In the genomic region with DNA sequence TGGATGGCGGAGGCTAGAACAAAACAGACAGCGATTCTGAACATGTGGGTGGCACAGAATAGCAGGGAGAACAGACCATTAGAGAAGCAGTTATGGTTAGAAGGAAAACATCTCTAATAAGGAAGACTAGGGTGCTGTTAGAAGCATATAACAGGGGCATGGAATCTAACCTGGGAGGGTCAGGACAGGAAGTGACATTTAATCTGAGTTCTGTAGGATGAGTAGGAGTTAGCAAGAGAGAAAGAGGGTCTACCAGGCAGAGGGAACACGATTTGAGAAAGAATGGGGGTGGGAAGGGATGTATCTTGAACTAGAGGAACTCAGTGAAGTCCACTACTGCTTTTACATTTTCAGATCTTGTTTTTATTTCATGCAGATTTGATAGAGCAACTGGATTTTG, we compare ENCODE assay signal across 18 cellular contexts. TPM values are rescaled to one million over a fixed set of nuclear protein-coding genes. Genes with fewer than 3 reads are reported as not detected.
A peak's percentile ranks its signal among the peaks of the same experiment; 100 is the strongest.
DNase-seq lines count a peak whose midpoint lies in the region; ATAC-seq and TF ChIP-seq lines count a peak whose summit lies in the region.
"Had no signal": no experiment of that assay in that cellular context is flagged by ENCODE, and none has a peak within 500 bp of the region (broad histone marks: within the 10 kb centered on the region; RNA-seq: fewer than 3 reads in every experiment).

No MANE protein-coding gene starts in this region.

- no peaks in the 10 kb centered on the region for H3K9me2 ChIP-seq in SK-N-SH

- POLR2A ChIA-PET in SK-N-SH (lab: Yijun Ruan, JAX) = no interaction called here

- CTCF ChIA-PET in SK-N-SH (lab: Yijun Ruan, JAX) = interaction anchor here (0.6 to 26.3 kb wide), 4 partner anchors 12 to 580 kb away, joined by 3 to 383 read pairs (median 20); no protein-coding TSS in a partner anchor

- TF ChIP-seq CTCF in SK-N-SH (IDR thresholded peaks at IDR 0.05) = no peak
- TF ChIP-seq CTCF in nephron (IDR thresholded peaks at IDR 0.05; ENCODE audit: unreplicated experiment in 3 of 3) = no peak
- TF ChIP-seq CTCF in type B pancreatic cell (conservative IDR thresholded peaks at IDR 0.05) = no peak

- H3K79me2 ChIP-seq in SK-N-SH (ENCODE audit: insufficient read depth) = no peaks in the 10 kb centered on the region

- no peak overlapping the region for H3K9ac ChIP-seq in SK-N-SH
- H3K9ac ChIP-seq: BLaER1 had no signal

- peaks cover 31% of the 10 kb centered on the region for H3K36me3 Mint-ChIP-seq in nephron (ENCODE audit: low read depth)
- H3K36me3 Mint-ChIP-seq in type B pancreatic cell = peaks cover 16% of the 10 kb centered on the region

- no peaks in the 10 kb centered on the region for H3K9me3 ChIP-seq in SK-N-SH
- H3K9me3 ChIP-seq: BLaER1, Caco-2, HAP-1 had no signal

- ATAC-seq in SK-N-SH treated with all-trans-retinoic acid at 6 μM for 48 hours = no peak
- ATAC-seq: CD8-positive, alpha-beta T cell had no signal

- peaks cover 0 to 3% of the 10 kb centered on the region in 2 experiments; a peak in 2 of 4 replicates for H3K4me1 ChIP-seq in SK-N-SH (ENCODE audit: control insufficient read depth in 1 of 2, insufficient read depth in 2 of 2, low read depth in 1 of 2, low read length in 1 of 2)
- H3K4me1 ChIP-seq: BLaER1, Caco-2, HAP-1 had no signal

- H4K20me1 ChIP-seq in SK-N-SH (ENCODE audit: insufficient read depth) = no peaks in the 10 kb centered on the region
- H4K20me1 ChIP-seq: BLaER1 had no signal

- H3K27me3 ChIP-seq in SK-N-SH (ENCODE audit: insufficient read depth) = no peaks in the 10 kb centered on the region
- H3K27me3 ChIP-seq: BLaER1 had no signal

- H3F3A ChIP-seq in SK-N-SH (replicated peaks; ENCODE audit: insufficient read depth) = no peaks in the 10 kb centered on the region

- peak overlapping the region; percentile 85 to 93 (median 88) for H3K27ac Mint-ChIP-seq in nephron
- H3K27ac Mint-ChIP-seq in type B pancreatic cell = no peak overlapping the region
- H3K27ac Mint-ChIP-seq: B cell; CD4-positive, CD25-positive, alpha-beta regulatory T cell; CD8-positive, alpha-beta T cell; HFFc6 had no signal

- WGBS in SK-N-SH (ENCODE audit: low lambda C conversion rate) = 79% methylated on average over 3 of the region's 3 CpGs

- H3K27ac ChIP-seq in SK-N-SH (ENCODE audit: low read depth in 2 of 2, low read length in 1 of 2) = peak overlapping the region in 1 of 2 experiments; percentile 17; a peak in 2 of 4 replicates
- H3K27ac ChIP-seq: 22Rv1, BLaER1, C4-2B had no signal

- H2AFZ ChIP-seq in SK-N-SH (ENCODE audit: low read depth) = no peak overlapping the region

- H3K36me3 ChIP-seq in SK-N-SH (replicated peaks in 1 of 2; ENCODE audit: control insufficient read depth in 1 of 2, insufficient read depth in 2 of 2, low read length in 1 of 2) = peaks cover 0 to 4% of the 10 kb centered on the region in 2 experiments
- H3K36me3 ChIP-seq: HAP-1 had no signal

- TF ChIP-seq EP300 in SK-N-SH (IDR thresholded peaks at IDR 0.05; ENCODE audit: borderline replicate concordance in 1 of 2, low read depth in 1 of 2, low read length in 1 of 2) = no peak

- H3K27me3 Mint-ChIP-seq in nephron (ENCODE audit: low read depth) (no peaks in the 10 kb centered on the region), type B pancreatic cell (no peaks in the 10 kb centered on the region)
- H3K27me3 Mint-ChIP-seq: B cell; CD4-positive, CD25-positive, alpha-beta regulatory T cell had no signal

- H3K9me3 Mint-ChIP-seq in nephron (peaks cover 20% of the 10 kb centered on the region), type B pancreatic cell (peaks cover 11% of the 10 kb centered on the region)
- H3K9me3 Mint-ChIP-seq: HFFc6 had no signal

- no peak for TF ChIP-seq RAD21 in SK-N-SH (IDR thresholded peaks at IDR 0.05; ENCODE audit: low read length)

- H3K4me3 Mint-ChIP-seq in nephron (peak overlapping the region in 2 of 3 experiments; percentile 1 to 26), type B pancreatic cell (peak overlapping the region; percentile 3)
- H3K4me3 Mint-ChIP-seq: B cell; CD4-positive, CD25-positive, alpha-beta regulatory T cell; CD8-positive, alpha-beta T cell; HFFc6 had no signal

- H3K4me1 Mint-ChIP-seq in nephron = peaks cover 31% of the 10 kb centered on the region
- H3K4me1 Mint-ChIP-seq in type B pancreatic cell (ENCODE audit: unreplicated experiment) = peaks cover 10% of the 10 kb centered on the region
- H3K4me1 Mint-ChIP-seq: B cell; CD4-positive, CD25-positive, alpha-beta regulatory T cell had no signal

- H3K4me2 ChIP-seq in SK-N-SH = no peak overlapping the region
- H3K4me2 ChIP-seq: BLaER1 had no signal

- DNase-seq in SK-N-SH (no peak), type B pancreatic cell (ENCODE audit: extremely low spot score, unreplicated experiment) (no peak), OCI-M2 (lab: John Stamatoyannopoulos, UW; ENCODE audit: unreplicated experiment) (no peak), inferior parietal cortex (ENCODE audit: extremely low spot score) (no peak)
- DNase-seq: Caco-2; CD4-positive, CD25-positive, alpha-beta regulatory T cell; CD8-positive, alpha-beta T cell; DMS153; DND-41; GOT3; HFFc6 had no signal

- H3K4me3 ChIP-seq in SK-N-SH (ENCODE audit: low read depth in 2 of 2, low read length in 1 of 2) = no peak overlapping the region
- H3K4me3 ChIP-seq: BLaER1, HAP-1 had no signal

TF ChIP-seq in SK-N-SH treated with all-trans-retinoic acid at 6 μM for 48 hours, 23 proteins besides CTCF, POLR2A, EP300 and RAD21 (continues in another document):
- TF ChIP-seq, protein P1, sequence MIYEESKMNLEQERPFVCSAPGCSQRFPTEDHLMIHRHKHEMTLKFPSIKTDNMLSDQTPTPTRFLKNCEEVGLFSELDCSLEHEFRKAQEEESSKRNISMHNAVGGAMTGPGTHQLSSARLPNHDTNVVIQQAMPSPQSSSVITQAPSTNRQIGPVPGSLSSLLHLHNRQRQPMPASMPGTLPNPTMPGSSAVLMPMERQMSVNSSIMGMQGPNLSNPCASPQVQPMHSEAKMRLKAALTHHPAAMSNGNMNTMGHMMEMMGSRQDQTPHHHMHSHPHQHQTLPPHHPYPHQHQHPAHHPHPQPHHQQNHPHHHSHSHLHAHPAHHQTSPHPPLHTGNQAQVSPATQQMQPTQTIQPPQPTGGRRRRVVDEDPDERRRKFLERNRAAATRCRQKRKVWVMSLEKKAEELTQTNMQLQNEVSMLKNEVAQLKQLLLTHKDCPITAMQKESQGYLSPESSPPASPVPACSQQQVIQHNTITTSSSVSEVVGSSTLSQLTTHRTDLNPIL (CRISPR knock-in tag; IDR thresholded peaks at IDR 0.05; ENCODE audit: low read depth) = no peak
- TF ChIP-seq ARNTL (CRISPR knock-in tag; IDR thresholded peaks at IDR 0.05; ENCODE audit: borderline replicate concordance, low read depth) = no peak
- TF ChIP-seq, protein P2, sequence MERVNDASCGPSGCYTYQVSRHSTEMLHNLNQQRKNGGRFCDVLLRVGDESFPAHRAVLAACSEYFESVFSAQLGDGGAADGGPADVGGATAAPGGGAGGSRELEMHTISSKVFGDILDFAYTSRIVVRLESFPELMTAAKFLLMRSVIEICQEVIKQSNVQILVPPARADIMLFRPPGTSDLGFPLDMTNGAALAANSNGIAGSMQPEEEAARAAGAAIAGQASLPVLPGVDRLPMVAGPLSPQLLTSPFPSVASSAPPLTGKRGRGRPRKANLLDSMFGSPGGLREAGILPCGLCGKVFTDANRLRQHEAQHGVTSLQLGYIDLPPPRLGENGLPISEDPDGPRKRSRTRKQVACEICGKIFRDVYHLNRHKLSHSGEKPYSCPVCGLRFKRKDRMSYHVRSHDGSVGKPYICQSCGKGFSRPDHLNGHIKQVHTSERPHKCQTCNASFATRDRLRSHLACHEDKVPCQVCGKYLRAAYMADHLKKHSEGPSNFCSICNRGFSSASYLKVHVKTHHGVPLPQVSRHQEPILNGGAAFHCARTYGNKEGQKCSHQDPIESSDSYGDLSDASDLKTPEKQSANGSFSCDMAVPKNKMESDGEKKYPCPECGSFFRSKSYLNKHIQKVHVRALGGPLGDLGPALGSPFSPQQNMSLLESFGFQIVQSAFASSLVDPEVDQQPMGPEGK (CRISPR knock-in tag; IDR thresholded peaks at IDR 0.05; ENCODE audit: borderline replicate concordance) = no peak
- TF ChIP-seq BACH2 (CRISPR knock-in tag; IDR thresholded peaks at IDR 0.05; ENCODE audit: borderline replicate concordance) = no peak
- no peak for TF ChIP-seq OSR1 (CRISPR knock-in tag; IDR thresholded peaks at IDR 0.05)

TF ChIP-seq in SK-N-SH, 30 proteins besides CTCF, POLR2A, EP300 and RAD21:
- no peak for TF ChIP-seq TCF12 (IDR thresholded peaks at IDR 0.05)
- TF ChIP-seq ELF1 (IDR thresholded peaks at IDR 0.05) = no peak
- TF ChIP-seq, protein P3, sequence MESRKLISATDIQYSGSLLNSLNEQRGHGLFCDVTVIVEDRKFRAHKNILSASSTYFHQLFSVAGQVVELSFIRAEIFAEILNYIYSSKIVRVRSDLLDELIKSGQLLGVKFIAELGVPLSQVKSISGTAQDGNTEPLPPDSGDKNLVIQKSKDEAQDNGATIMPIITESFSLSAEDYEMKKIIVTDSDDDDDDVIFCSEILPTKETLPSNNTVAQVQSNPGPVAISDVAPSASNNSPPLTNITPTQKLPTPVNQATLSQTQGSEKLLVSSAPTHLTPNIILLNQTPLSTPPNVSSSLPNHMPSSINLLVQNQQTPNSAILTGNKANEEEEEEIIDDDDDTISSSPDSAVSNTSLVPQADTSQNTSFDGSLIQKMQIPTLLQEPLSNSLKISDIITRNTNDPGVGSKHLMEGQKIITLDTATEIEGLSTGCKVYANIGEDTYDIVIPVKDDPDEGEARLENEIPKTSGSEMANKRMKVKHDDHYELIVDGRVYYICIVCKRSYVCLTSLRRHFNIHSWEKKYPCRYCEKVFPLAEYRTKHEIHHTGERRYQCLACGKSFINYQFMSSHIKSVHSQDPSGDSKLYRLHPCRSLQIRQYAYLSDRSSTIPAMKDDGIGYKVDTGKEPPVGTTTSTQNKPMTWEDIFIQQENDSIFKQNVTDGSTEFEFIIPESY (IDR thresholded peaks at IDR 0.05; ENCODE audit: borderline replicate concordance, low read depth) = no peak
- no peak for TF ChIP-seq RXRA (IDR thresholded peaks at IDR 0.05; ENCODE audit: borderline replicate concordance, low read depth)
- no peak for TF ChIP-seq JUND (IDR thresholded peaks at IDR 0.05)
- TF ChIP-seq NFIC (IDR thresholded peaks at IDR 0.05; ENCODE audit: borderline replicate concordance) = no peak
- no peak for TF ChIP-seq MEF2A (IDR thresholded peaks at IDR 0.05; ENCODE audit: borderline replicate concordance, low read depth)
- TF ChIP-seq, protein P4, sequence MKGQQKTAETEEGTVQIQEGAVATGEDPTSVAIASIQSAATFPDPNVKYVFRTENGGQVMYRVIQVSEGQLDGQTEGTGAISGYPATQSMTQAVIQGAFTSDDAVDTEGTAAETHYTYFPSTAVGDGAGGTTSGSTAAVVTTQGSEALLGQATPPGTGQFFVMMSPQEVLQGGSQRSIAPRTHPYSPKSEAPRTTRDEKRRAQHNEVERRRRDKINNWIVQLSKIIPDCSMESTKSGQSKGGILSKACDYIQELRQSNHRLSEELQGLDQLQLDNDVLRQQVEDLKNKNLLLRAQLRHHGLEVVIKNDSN (IDR thresholded peaks at IDR 0.05; ENCODE audit: borderline replicate concordance, low read depth) = no peak
- TF ChIP-seq GABPA (IDR thresholded peaks at IDR 0.05; ENCODE audit: low read depth) = no peak

RNA-seq across cellular contexts. Expression of a gene that starts 48.6 kb away (rescaled TPM):
- 2.4 and 2.8 TPM in 2 replicates for polyA plus RNA-seq in SK-N-SH (2012; rRNA removed)
- 3.6 and 3.9 TPM in 2 replicates for polyA plus RNA-seq in SK-N-SH (2012; cell fraction: cytosol; rRNA removed)
- 1.0 and 2.0 TPM in 2 replicates for polyA plus RNA-seq in SK-N-SH (2012; cell fraction: nucleus; rRNA removed)
- total RNA-seq in type B pancreatic cell (ENCODE audit: low replicate concordance) = 2.3 and 16.5 TPM in 2 replicates
